ENCODE assay signal across 13 cellular contexts in genomic region chr6:31927242-31927867, GRCh38. TPM values are rescaled to one million over a fixed set of nuclear protein-coding genes. Genes with fewer than 3 reads are reported as not detected.
DNase-seq lines count a peak whose midpoint lies in the region; ATAC-seq and TF ChIP-seq lines count a peak whose summit lies in the region.
"Had no signal": no experiment of that assay in that cellular context is flagged by ENCODE, and none has a peak within 500 bp of the region (broad histone marks: within the 10 kb centered on the region; RNA-seq: fewer than 3 reads in every experiment).

C2 (plus strand) TSS chr6:31927717; CDS start chr6:31927753, 36 bp downstream.

- H3K9ac ChIP-seq in MM.1S (ENCODE audit: low read length) (no peak within 1 kb of the TSS), colonic mucosa (ENCODE audit: low read depth in 2 of 2, low read length in 2 of 2) (peak within 1 kb of the TSS; percentile 40 to 49)

- no peaks in the 10 kb centered on the region for H3F3A ChIP-seq in MM.1S (ENCODE audit: insufficient read depth, low read length)

- H3K9me3 ChIP-seq in MM.1S (replicated peaks; ENCODE audit: insufficient read depth, low read length) (no peaks in the 10 kb centered on the region), colonic mucosa (no peaks in the 10 kb centered on the region), lung (ENCODE audit: control insufficient read depth in 2 of 2, insufficient read depth in 1 of 2, low read length in 1 of 2) (no peaks in the 10 kb centered on the region), spleen (no peaks in the 10 kb centered on the region), tibial artery (no peaks in the 10 kb centered on the region)

- H3K4me3 Mint-ChIP-seq in activated naive CD4-positive, alpha-beta T cell treated with anti-CD3 and anti-CD28 coated beads, Interleukin-2, amount 10 ng/mL, durations not matched to agents 7 days and 5 days, result no peak within 1 kb of the TSS
- H3K4me3 Mint-ChIP-seq: T-cell had no signal

- H3K4me1 Mint-ChIP-seq in activated naive CD4-positive, alpha-beta T cell treated with anti-CD3 and anti-CD28 coated beads, Interleukin-2, amount 10 ng/mL, durations not matched to agents 7 days and 5 days, result no peaks in the 10 kb centered on the region
- H3K4me1 Mint-ChIP-seq: T-cell had no signal

- no peaks in the 10 kb centered on the region for H3K36me3 Mint-ChIP-seq in activated naive CD4-positive, alpha-beta T cell treated with anti-CD3 and anti-CD28 coated beads, Interleukin-2, amount 10 ng/mL, durations not matched to agents 7 days and 5 days
- H3K36me3 Mint-ChIP-seq: T-cell had no signal

- WGBS in lung, 2 donors, result 58 to 73% methylated on average over 11 of the region's 11 CpGs
- WGBS in spleen, 5 donors, result 48 to 74% (median 64%) methylated on average over 11 of the region's 11 CpGs

- peaks cover 12% of the 10 kb centered on the region for H3K27me3 Mint-ChIP-seq in activated naive CD4-positive, alpha-beta T cell treated with anti-CD3 and anti-CD28 coated beads, Interleukin-2, amount 10 ng/mL, durations not matched to agents 7 days and 5 days

- TF ChIP-seq POLR2A in spleen (IDR thresholded peaks at IDR 0.05), result no peak

- H3K9me3 Mint-ChIP-seq in activated naive CD4-positive, alpha-beta T cell treated with anti-CD3 and anti-CD28 coated beads, Interleukin-2, amount 10 ng/mL, durations not matched to agents 7 days and 5 days, result no peaks in the 10 kb centered on the region
- H3K9me3 Mint-ChIP-seq: T-cell had no signal

- no peaks in the 10 kb centered on the region for H3K79me2 ChIP-seq in MM.1S (ENCODE audit: low read length)

- DNase-seq in MM.1S (no peak), colonic mucosa (no peak), lung (ENCODE audit: low spot score) (peak; percentile 45), spleen (no peak), tibial artery (no peak)
- no peak for DNase-seq in activated naive CD4-positive, alpha-beta T cell treated with anti-CD3 and anti-CD28 coated beads, Interleukin-2, amount 10 ng/mL, durations not matched to agents 7 days and 5 days
- DNase-seq: C1 segment of cervical spinal cord, cortex of kidney, NCI-H2107, T-cell had no signal

- intact Hi-C loops in colonic mucosa (cut with DNase I) (no loop called here), spleen (cut with DNase I; ENCODE audit: low total_unique reads) (no loop called here), tibial artery (cut with DNase I; ENCODE audit: low total_unique reads) (no loop called here)

- ATAC-seq in lung (ENCODE audit: insufficient read depth, low FRiP score) (peak; percentile 56), GM21723 (IDR thresholded peaks at IDR 0.05; ENCODE audit: unreplicated experiment) (no peak), GM19351 (IDR thresholded peaks at IDR 0.05; ENCODE audit: unreplicated experiment) (no peak)
- ATAC-seq: activated CD4-positive, CD25-positive, alpha-beta regulatory T cell treated with anti-CD3 and anti-CD28 coated beads, Interleukin-2, amount 50 U/mL, for 24 hours; T-cell had no signal

- CTCF ChIA-PET in activated naive CD4-positive, alpha-beta T cell treated with anti-CD3 and anti-CD28 coated beads, Interleukin-2, amount 10 ng/mL, durations not matched to agents 7 days and 5 days (lab: Charles Lee), result interaction anchor here (0.6 kb wide), 1 partner anchor 8 kb away, joined by 4 read pairs; no protein-coding TSS in a partner anchor

- no peaks in the 10 kb centered on the region for H3K9me2 ChIP-seq in MM.1S (replicated peaks; ENCODE audit: insufficient read depth, low read length)

- H4K20me1 ChIP-seq in MM.1S (ENCODE audit: insufficient read depth, low read length), result no peaks in the 10 kb centered on the region

- peak within 1 kb of the TSS; percentile 28; the same call in 1 of the 2 replicates for H3K4me3 ChIP-seq in MM.1S (ENCODE audit: low read length)
- H3K4me3 ChIP-seq in colonic mucosa, result peak within 1 kb of the TSS; percentile 4
- H3K4me3 ChIP-seq in lung, result peak within 1 kb of the TSS; percentile 29
- peak within 1 kb of the TSS; percentile 7 to 62 (median 27) for H3K4me3 ChIP-seq in spleen
- peak within 1 kb of the TSS in 1 of 2 donors; percentile 6 for H3K4me3 ChIP-seq in tibial artery

- H3K27me3 ChIP-seq in MM.1S (replicated peaks; ENCODE audit: insufficient read depth, low read length) (no peaks in the 10 kb centered on the region), colonic mucosa (no peaks in the 10 kb centered on the region), lung (ENCODE audit: control insufficient read depth, insufficient read depth) (no peaks in the 10 kb centered on the region), spleen (replicated peaks in 1 of 7) (no peaks in the 10 kb centered on the region), tibial artery (peaks cover 0 to 5% of the 10 kb centered on the region in 2 donors)

- H3K27ac Mint-ChIP-seq in activated naive CD4-positive, alpha-beta T cell treated with anti-CD3 and anti-CD28 coated beads, Interleukin-2, amount 10 ng/mL, durations not matched to agents 7 days and 5 days, result no peak within 1 kb of the TSS
- H3K27ac Mint-ChIP-seq: T-cell had no signal

- peak within 1 kb of the TSS; percentile 78 for H2AFZ ChIP-seq in MM.1S (ENCODE audit: low read length)

- no peaks in the 10 kb centered on the region for H3K4me1 ChIP-seq in MM.1S (ENCODE audit: low read length)
- no peaks in the 10 kb centered on the region for H3K4me1 ChIP-seq in colonic mucosa
- no peaks in the 10 kb centered on the region for H3K4me1 ChIP-seq in lung (ENCODE audit: control insufficient read depth in 2 of 2, insufficient read depth in 2 of 2, low read length in 2 of 2)
- H3K4me1 ChIP-seq in spleen, result peaks cover 0 to 28% (median 0%) of the 10 kb centered on the region in 6 donors
- no peaks in the 10 kb centered on the region for H3K4me1 ChIP-seq in tibial artery

- H3K36me3 ChIP-seq in MM.1S (replicated peaks; ENCODE audit: insufficient read depth, low read length) (no peaks in the 10 kb centered on the region), colonic mucosa (no peaks in the 10 kb centered on the region), lung (ENCODE audit: control insufficient read depth in 2 of 2, insufficient read depth in 2 of 2, low read length in 2 of 2) (no peaks in the 10 kb centered on the region), spleen (no peaks in the 10 kb centered on the region), tibial artery (no peaks in the 10 kb centered on the region)

- H3K27ac ChIP-seq in MM.1S (ENCODE audit: low read length), result no peak within 1 kb of the TSS
- H3K27ac ChIP-seq in colonic mucosa, result no peak within 1 kb of the TSS
- peak within 1 kb of the TSS in 1 of 2 donors; percentile 81 for H3K27ac ChIP-seq in lung (ENCODE audit: low read depth in 1 of 2, low read length in 1 of 2)
- H3K27ac ChIP-seq in spleen, result peak within 1 kb of the TSS; percentile 13 to 79 (median 64)
- no peak within 1 kb of the TSS for H3K27ac ChIP-seq in tibial artery

- TF ChIP-seq CTCF in MM.1S (IDR thresholded peaks at IDR 0.05; ENCODE audit: low read length) (no peak), colonic mucosa (IDR thresholded peaks at IDR 0.05) (no peak), lung (IDR thresholded peaks at IDR 0.05; ENCODE audit: control extremely low read depth, extremely low read depth) (no peak), spleen (IDR thresholded peaks at IDR 0.05 in 8 of 11, conservative IDR thresholded peaks at IDR 0.05 in 3 of 11) (no peak), tibial artery (IDR thresholded peaks at IDR 0.05) (no peak)

- H3K4me2 ChIP-seq in MM.1S (ENCODE audit: low read depth, low read length), result peak within 1 kb of the TSS; percentile 31

RNA-seq across cellular contexts. Expression of gene C2, which starts in this region (rescaled TPM):
- total RNA-seq in colonic mucosa (10 to 100 TPM in 1 of 2 donors, 1 to 10 TPM in 1; 7.8 to 15.2 TPM), lung (100 to 1,000 TPM in 1 of 2 donors, 10 to 100 TPM in 1; 28.6 to 194 TPM), spleen (100 to 1,000 TPM in 2 of 7 donors, 10 to 100 TPM in 5; 62.5 to 173 (median 83.2) TPM)
- polyA plus RNA-seq in lung (100 to 1,000 TPM in 1 of 2 donors, 10 to 100 TPM in 1; 69.1 to 230 TPM), spleen (10 to 100 TPM; 17.2 to 28.4 (median 25.4) TPM)

Comparison
In these comparisons a context has a peak if more than half of its experiments do, and no peak if none do; other contexts are left out.
1. H3K27ac ChIP-seq: peak in spleen (8 of 8); none in MM.1S (single experiment), colonic mucosa (single experiment) and tibial artery (0 of 2).